8 cellular contexts compared by ENCODE assay signal in the genomic region with DNA sequence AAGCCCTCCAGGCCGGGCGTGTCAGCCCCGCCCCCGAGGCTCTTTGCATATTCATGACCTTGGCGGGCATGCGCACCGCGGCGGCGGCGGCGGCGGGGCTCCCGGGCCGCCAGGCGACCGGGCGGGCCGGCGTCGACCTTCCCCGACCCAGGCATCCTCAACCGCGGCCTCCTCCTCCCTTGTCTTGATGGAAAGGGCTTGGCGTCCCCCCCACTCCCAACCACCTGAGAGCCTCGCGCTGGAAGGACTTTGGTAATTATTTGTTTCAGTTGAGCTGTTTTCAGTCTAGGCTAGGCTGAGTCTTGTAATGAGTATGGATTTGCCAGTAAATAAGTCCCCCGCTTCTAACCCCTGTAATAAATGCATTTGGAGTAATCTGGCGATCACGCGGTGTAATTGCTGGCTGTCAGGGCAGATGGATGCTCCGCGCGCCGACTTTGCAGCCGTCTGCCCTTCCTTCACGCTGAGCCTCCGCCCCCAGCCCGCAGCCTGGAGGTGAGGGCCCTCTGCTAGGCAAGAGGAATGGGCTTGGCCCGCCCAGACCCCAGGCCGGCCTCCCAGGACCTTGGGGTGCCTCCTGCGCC. TPM values are rescaled to one million over a fixed set of nuclear protein-coding genes. Genes with fewer than 3 reads are reported as not detected.
DNase-seq lines count a peak whose midpoint lies in the region; ATAC-seq, FAIRE-seq and TF ChIP-seq lines count a peak whose summit lies in the region.

No MANE protein-coding gene starts in this region.

- TF ChIP-seq EP300 in upper lobe of left lung (IDR thresholded peaks at IDR 0.05): no peak

- FAIRE-seq in GM12892 (lab: Jason Lieb, UNC): no peak

- intact Hi-C loops in activated T-helper 1 cell treated with anti-CD3 and anti-CD28 coated beads, Interleukin-12 subunit alpha, Interleukin-12 subunit beta, Interleukin-2, Interleukin-4 antibody, amounts not matched to agents 30 ng/mL and 10 ng/mL and 1 ng/mL, durations not matched to agents 14 hours and 24 hours and 36 hours (cut with micrococcal nuclease): loop anchor here (1.0 kb wide), 1 partner anchor 61 kb away; no protein-coding TSS in a partner anchor
- intact Hi-C loops in posterior cingulate gyrus (cut with DNase I) (no loop called here), posterior vena cava (cut with DNase I) (no loop called here)

- no peaks in the 10 kb centered on the region for H3K9me3 ChIP-seq in upper lobe of left lung

- H3K36me3 Mint-ChIP-seq in activated T-helper 1 cell treated with anti-CD3 and anti-CD28 coated beads, Interleukin-12 subunit alpha, Interleukin-12 subunit beta, Interleukin-2, Interleukin-4 antibody, amounts not matched to agents 30 ng/mL and 10 ng/mL and 1 ng/mL, durations not matched to agents 14 hours and 24 hours and 36 hours (ENCODE audit: low read depth): peaks cover 2% of the 10 kb centered on the region

- ATAC-seq in upper lobe of left lung (ENCODE audit: low FRiP score in 2 of 2) (peak in 1 of 2 donors; percentile 80), HG03342 (IDR thresholded peaks at IDR 0.05; ENCODE audit: unreplicated experiment) (no peak)

- DNase-seq in GM12892 (ENCODE audit: insufficient read length) (peak; percentile 90), NCI-H526 treated with DMSO at 0.1 percent for 48 hours (lab: John Stamatoyannopoulos, UW) (peak; percentile 51), glomerular visceral epithelial cell (ENCODE audit: extremely low spot score) (peak; percentile 24), posterior cingulate gyrus (peak in 9 of 10 donors; percentile 36 to 95 (median 59)), upper lobe of left lung (peak; percentile 44 to 93), posterior vena cava (ENCODE audit: low spot score) (no peak)
- DNase-seq in activated T-helper 1 cell treated with anti-CD3 and anti-CD28 coated beads, Interleukin-12 subunit alpha, Interleukin-12 subunit beta, Interleukin-2, Interleukin-4 antibody, amounts not matched to agents 30 ng/mL and 10 ng/mL and 1 ng/mL, durations not matched to agents 14 hours and 24 hours and 36 hours (ENCODE audit: low spot score): peak; percentile 56

- no peak for TF ChIP-seq CTCF in upper lobe of left lung (IDR thresholded peaks at IDR 0.05)

- H3K36me3 ChIP-seq in upper lobe of left lung: no peaks in the 10 kb centered on the region

- TF ChIP-seq POLR2A in GM12892 (IDR thresholded peaks at IDR 0.05; ENCODE audit: low read depth, low read length) (no peak), upper lobe of left lung (IDR thresholded peaks at IDR 0.05) (no peak)

- H3K27ac ChIP-seq in upper lobe of left lung: no peak overlapping the region

- H3K4me1 Mint-ChIP-seq in activated T-helper 1 cell treated with anti-CD3 and anti-CD28 coated beads, Interleukin-12 subunit alpha, Interleukin-12 subunit beta, Interleukin-2, Interleukin-4 antibody, amounts not matched to agents 30 ng/mL and 10 ng/mL and 1 ng/mL, durations not matched to agents 14 hours and 24 hours and 36 hours (ENCODE audit: low read depth): peaks cover 5% of the 10 kb centered on the region

- peaks cover 13% of the 10 kb centered on the region for H3K27me3 Mint-ChIP-seq in activated T-helper 1 cell treated with anti-CD3 and anti-CD28 coated beads, Interleukin-12 subunit alpha, Interleukin-12 subunit beta, Interleukin-2, Interleukin-4 antibody, amounts not matched to agents 30 ng/mL and 10 ng/mL and 1 ng/mL, durations not matched to agents 14 hours and 24 hours and 36 hours (ENCODE audit: insufficient read depth)

- WGBS in upper lobe of left lung, 2 donors: 2 to 4% methylated on average over 8 to 18 of the region's 42 CpGs

- peak overlapping the region in 3 of 4 donors; percentile 28 to 48 (median 45) for H3K4me3 ChIP-seq in upper lobe of left lung

- peaks cover 0 to 10% (median 4%) of the 10 kb centered on the region in 4 donors for H3K27me3 ChIP-seq in upper lobe of left lung

- H3K4me3 Mint-ChIP-seq in activated T-helper 1 cell treated with anti-CD3 and anti-CD28 coated beads, Interleukin-12 subunit alpha, Interleukin-12 subunit beta, Interleukin-2, Interleukin-4 antibody, amounts not matched to agents 30 ng/mL and 10 ng/mL and 1 ng/mL, durations not matched to agents 14 hours and 24 hours and 36 hours: peak overlapping the region; percentile 81

- no peak overlapping the region for H3K27ac Mint-ChIP-seq in activated T-helper 1 cell treated with anti-CD3 and anti-CD28 coated beads, Interleukin-12 subunit alpha, Interleukin-12 subunit beta, Interleukin-2, Interleukin-4 antibody, amounts not matched to agents 30 ng/mL and 10 ng/mL and 1 ng/mL, durations not matched to agents 14 hours and 24 hours and 36 hours

- peaks cover 6 to 14% (median 10%) of the 10 kb centered on the region in 4 donors for H3K4me1 ChIP-seq in upper lobe of left lung

- H3K9me3 Mint-ChIP-seq in activated T-helper 1 cell treated with anti-CD3 and anti-CD28 coated beads, Interleukin-12 subunit alpha, Interleukin-12 subunit beta, Interleukin-2, Interleukin-4 antibody, amounts not matched to agents 30 ng/mL and 10 ng/mL and 1 ng/mL, durations not matched to agents 14 hours and 24 hours and 36 hours: no peaks in the 10 kb centered on the region

RNA-seq across cellular contexts. Expression of a gene that starts 25.2 kb away (rescaled TPM):
- 0.06 TPM for polyA plus RNA-seq in GM12892 (2012; ENCODE audit: missing spikeins)
- not detected in 2 replicates for total RNA-seq in activated T-helper 1 cell treated with anti-CD3 and anti-CD28 coated beads, Interleukin-12 subunit alpha, Interleukin-12 subunit beta, Interleukin-2, Interleukin-4 antibody, amounts not matched to agents 30 ng/mL and 10 ng/mL and 1 ng/mL, durations not matched to agents 14 hours and 24 hours and 36 hours
- total RNA-seq in upper lobe of left lung (under 1 TPM in 3 of 6 donors, not detected in 3; 0.09 to 0.30 (median 0.15) TPM), posterior vena cava (under 1 TPM; 0.14 to 0.29 TPM)
